Comparison of ENCODE assay signal across 12 cellular contexts in the genomic region with DNA sequence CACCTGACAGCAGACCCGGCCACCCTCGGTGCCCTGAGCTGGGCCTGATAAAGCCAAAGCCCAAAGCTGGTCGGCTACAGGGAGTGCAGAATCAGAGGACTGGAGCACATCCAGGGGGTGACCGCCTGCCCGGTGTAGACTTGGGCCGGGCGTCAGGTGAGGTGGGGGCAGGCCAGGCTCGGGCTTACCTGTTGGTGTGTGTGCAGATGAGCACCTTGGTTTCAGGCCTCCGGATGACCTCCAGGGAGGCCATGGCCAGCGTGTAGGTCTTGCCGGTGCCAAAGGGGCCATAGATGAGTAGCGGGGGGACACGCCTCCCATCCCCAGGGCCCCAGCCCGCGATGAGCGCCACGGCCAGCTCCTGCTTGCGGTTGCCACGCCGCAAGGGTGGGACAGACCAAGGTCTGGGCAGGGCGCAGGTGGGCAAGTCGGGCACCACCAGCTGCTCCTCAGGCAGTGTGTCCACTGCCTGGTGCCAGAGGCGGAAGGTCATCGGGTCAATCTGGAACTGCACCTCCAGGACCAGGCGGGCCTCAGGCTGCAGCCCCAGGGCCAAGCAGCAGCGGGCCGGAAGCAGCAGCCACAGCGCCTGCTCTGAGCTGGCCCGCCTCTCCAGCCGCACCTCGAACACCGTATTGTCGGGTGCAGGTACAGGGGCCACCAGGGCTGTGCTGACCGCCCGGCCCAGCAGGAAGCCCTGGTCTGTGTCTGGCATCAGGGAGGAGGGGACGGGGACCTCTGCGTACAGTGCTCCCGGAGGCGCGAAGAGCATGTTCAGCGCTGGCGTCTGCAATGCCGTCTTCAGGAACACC. TPM values are rescaled to one million over a fixed set of nuclear protein-coding genes. Genes with fewer than 3 reads are reported as not detected.
DNase-seq lines count a peak whose midpoint lies in the region; ATAC-seq lines count a peak whose summit lies in the region.
"Had no signal": no experiment of that assay in that cellular context is flagged by ENCODE, and none has a peak within 500 bp of the region (broad histone marks: within the 10 kb centered on the region; RNA-seq: fewer than 3 reads in every experiment).

No MANE protein-coding gene starts in this region.

- no peak overlapping the region for H3K27ac ChIP-seq in SJCRH30
- H3K27ac ChIP-seq: A549 had no signal

- peak; percentile 9 for ATAC-seq in HG02981 (IDR thresholded peaks at IDR 0.05; ENCODE audit: unreplicated experiment)
- peak; percentile 5 for ATAC-seq in stimulated activated naive CD8-positive, alpha-beta T cell treated with anti-CD3 and anti-CD28 coated beads, Interleukin-15, amount 100 ng/mL, for 72 hours
- ATAC-seq: A549 had no signal

- no peaks in the 10 kb centered on the region for H3K27me3 Mint-ChIP-seq in activated CD4-positive, alpha-beta T cell treated with anti-CD3 and anti-CD28 coated beads, Interleukin-2, amount 10 ng/mL, durations not matched to agents 7 days and 5 days
- peaks cover 3% of the 10 kb centered on the region for H3K27me3 Mint-ChIP-seq in activated T-helper 2 cell treated with anti-CD3 and anti-CD28 coated beads, Interferon-gamma antibody, Interleukin-2, Interleukin-4, amounts not matched to agents 10 μg/mL and 5 μg/mL and 100 μg/mL, durations not matched to agents 14 hours and 24 hours and 36 hours (ENCODE audit: low read depth)
- peaks cover 14% of the 10 kb centered on the region for H3K27me3 Mint-ChIP-seq in stimulated activated naive CD8-positive, alpha-beta T cell treated with anti-CD3 and anti-CD28 coated beads, Interleukin-15, amount 100 ng/mL, for 72 hours

- no peaks in the 10 kb centered on the region for H3K9me3 ChIP-seq in SJCRH30 (replicated peaks)
- H3K9me3 ChIP-seq: A549 had no signal

- H3K4me1 ChIP-seq in SJCRH30 = no peaks in the 10 kb centered on the region; the same call in 1 of the 2 replicates

- H3K36me3 ChIP-seq in SJCRH30 = no peaks in the 10 kb centered on the region

- POLR2A ChIA-PET in activated CD4-positive, alpha-beta T cell treated with anti-CD3 and anti-CD28 coated beads, Interleukin-2, amount 10 ng/mL, durations not matched to agents 7 days and 5 days (lab: Charles Lee) = no interaction called here

- H3K36me3 Mint-ChIP-seq in activated CD4-positive, alpha-beta T cell treated with anti-CD3 and anti-CD28 coated beads, Interleukin-2, amount 10 ng/mL, durations not matched to agents 7 days and 5 days (ENCODE audit: low read depth) = peaks cover 27% of the 10 kb centered on the region
- H3K36me3 Mint-ChIP-seq in activated T-helper 2 cell treated with anti-CD3 and anti-CD28 coated beads, Interferon-gamma antibody, Interleukin-2, Interleukin-4, amounts not matched to agents 10 μg/mL and 5 μg/mL and 100 μg/mL, durations not matched to agents 14 hours and 24 hours and 36 hours (ENCODE audit: low read depth) = peaks cover 2% of the 10 kb centered on the region

- H3K9me3 Mint-ChIP-seq in activated CD4-positive, alpha-beta T cell treated with anti-CD3 and anti-CD28 coated beads, Interleukin-2, amount 10 ng/mL, durations not matched to agents 7 days and 5 days = no peaks in the 10 kb centered on the region
- no peaks in the 10 kb centered on the region for H3K9me3 Mint-ChIP-seq in activated T-helper 2 cell treated with anti-CD3 and anti-CD28 coated beads, Interferon-gamma antibody, Interleukin-2, Interleukin-4, amounts not matched to agents 10 μg/mL and 5 μg/mL and 100 μg/mL, durations not matched to agents 14 hours and 24 hours and 36 hours
- no peaks in the 10 kb centered on the region for H3K9me3 Mint-ChIP-seq in stimulated activated naive CD8-positive, alpha-beta T cell treated with anti-CD3 and anti-CD28 coated beads, Interleukin-15, amount 100 ng/mL, for 72 hours

- no peak for DNase-seq in activated CD4-positive, alpha-beta T cell treated with anti-CD3 and anti-CD28 coated beads, Interleukin-2, amount 10 ng/mL, durations not matched to agents 7 days and 5 days
- no peak for DNase-seq in activated CD4-positive, alpha-beta T cell treated with anti-CD3 and anti-CD28 coated beads, Interleukin-2, amount 50 U/mL, for 1 hour
- DNase-seq in activated T-helper 2 cell treated with anti-CD3 and anti-CD28 coated beads, Interferon-gamma antibody, Interleukin-2, Interleukin-4, amounts not matched to agents 10 μg/mL and 5 μg/mL and 100 μg/mL, durations not matched to agents 14 hours and 24 hours and 36 hours (ENCODE audit: low spot score) = no peak
- no peak for DNase-seq in stimulated activated naive CD8-positive, alpha-beta T cell treated with anti-CD3 and anti-CD28 coated beads, Interleukin-15, amount 100 ng/mL, for 72 hours
- DNase-seq in T1000 (lab: John Stamatoyannopoulos, UW) (no peak), SJCRH30 (no peak), DMS153 treated with DMSO at 0.1 percent for 48 hours (lab: John Stamatoyannopoulos, UW; ENCODE audit: unreplicated experiment) (no peak)
- DNase-seq: NCI-H2029 treated with DMSO at 0.1 percent for 48 hours had no signal

- H3K4me3 ChIP-seq in SJCRH30 = no peak overlapping the region
- H3K4me3 ChIP-seq: A549 had no signal

- intact Hi-C loops in activated T-helper 2 cell treated with anti-CD3 and anti-CD28 coated beads, Interferon-gamma antibody, Interleukin-2, Interleukin-4, amounts not matched to agents 10 μg/mL and 5 μg/mL and 100 μg/mL, durations not matched to agents 14 hours and 24 hours and 36 hours (cut with micrococcal nuclease) = loop anchor here (2.0 to 5.0 kb wide), 2 partner anchors 16 to 69 kb away; no protein-coding TSS in a partner anchor

- CTCF ChIA-PET in activated CD4-positive, alpha-beta T cell treated with anti-CD3 and anti-CD28 coated beads, Interleukin-2, amount 10 ng/mL, durations not matched to agents 7 days and 5 days (lab: Charles Lee) = interaction anchor here (0.9 to 2.3 kb wide), 6 partner anchors 13 to 471 kb away, joined by 3 to 8 read pairs (median 4); partner anchors contain the start of genes PTK6, RTEL1 and SRMS

- peak overlapping the region; percentile 80 for H3K27ac Mint-ChIP-seq in activated CD4-positive, alpha-beta T cell treated with anti-CD3 and anti-CD28 coated beads, Interleukin-2, amount 10 ng/mL, durations not matched to agents 7 days and 5 days
- H3K27ac Mint-ChIP-seq in activated T-helper 2 cell treated with anti-CD3 and anti-CD28 coated beads, Interferon-gamma antibody, Interleukin-2, Interleukin-4, amounts not matched to agents 10 μg/mL and 5 μg/mL and 100 μg/mL, durations not matched to agents 14 hours and 24 hours and 36 hours = peak overlapping the region; percentile 17
- H3K27ac Mint-ChIP-seq in stimulated activated naive CD8-positive, alpha-beta T cell treated with anti-CD3 and anti-CD28 coated beads, Interleukin-15, amount 100 ng/mL, for 72 hours = no peak overlapping the region

- peaks cover 24% of the 10 kb centered on the region for H3K4me1 Mint-ChIP-seq in activated CD4-positive, alpha-beta T cell treated with anti-CD3 and anti-CD28 coated beads, Interleukin-2, amount 10 ng/mL, durations not matched to agents 7 days and 5 days
- H3K4me1 Mint-ChIP-seq in activated T-helper 2 cell treated with anti-CD3 and anti-CD28 coated beads, Interferon-gamma antibody, Interleukin-2, Interleukin-4, amounts not matched to agents 10 μg/mL and 5 μg/mL and 100 μg/mL, durations not matched to agents 14 hours and 24 hours and 36 hours (ENCODE audit: low read depth) = peaks cover 12% of the 10 kb centered on the region
- peaks cover 37% of the 10 kb centered on the region for H3K4me1 Mint-ChIP-seq in stimulated activated naive CD8-positive, alpha-beta T cell treated with anti-CD3 and anti-CD28 coated beads, Interleukin-15, amount 100 ng/mL, for 72 hours

- H3K4me3 Mint-ChIP-seq in activated CD4-positive, alpha-beta T cell treated with anti-CD3 and anti-CD28 coated beads, Interleukin-2, amount 10 ng/mL, durations not matched to agents 7 days and 5 days = peak overlapping the region; percentile 66
- peak overlapping the region; percentile 52 for H3K4me3 Mint-ChIP-seq in activated T-helper 2 cell treated with anti-CD3 and anti-CD28 coated beads, Interferon-gamma antibody, Interleukin-2, Interleukin-4, amounts not matched to agents 10 μg/mL and 5 μg/mL and 100 μg/mL, durations not matched to agents 14 hours and 24 hours and 36 hours (ENCODE audit: low read depth)
- peak overlapping the region; percentile 72 to 88 for H3K4me3 Mint-ChIP-seq in stimulated activated naive CD8-positive, alpha-beta T cell treated with anti-CD3 and anti-CD28 coated beads, Interleukin-15, amount 100 ng/mL, for 72 hours

- H3K27me3 ChIP-seq in SJCRH30 = peaks cover 6% of the 10 kb centered on the region; the same call in 1 of the 2 replicates

RNA-seq across cellular contexts. Expression of gene HELZ2, which starts 5.7 kb away (rescaled TPM):
- 100 to 1,000 TPM in 1 of 2 experiments, 10 to 100 TPM in 1; 95.5 to 107 TPM for total RNA-seq in activated CD4-positive, alpha-beta T cell treated with anti-CD3 and anti-CD28 coated beads, Interleukin-2, amount 10 ng/mL, durations not matched to agents 7 days and 5 days
- 10.3 and 11.5 TPM in 2 replicates for total RNA-seq in activated T-helper 2 cell treated with anti-CD3 and anti-CD28 coated beads, Interferon-gamma antibody, Interleukin-2, Interleukin-4, amounts not matched to agents 10 μg/mL and 5 μg/mL and 100 μg/mL, durations not matched to agents 14 hours and 24 hours and 36 hours
- total RNA-seq in SJCRH30 (2014; rRNA removed; shearing (Covaris generic)) = 4.6 and 5.7 TPM in 2 replicates

RNA-seq across cellular contexts. Expression of gene FNDC11, which starts 14.4 kb away (rescaled TPM):
- total RNA-seq in activated CD4-positive, alpha-beta T cell treated with anti-CD3 and anti-CD28 coated beads, Interleukin-2, amount 10 ng/mL, durations not matched to agents 7 days and 5 days = under 1 TPM; 0.15 to 0.57 TPM
- 0.18 and 0.27 TPM in 2 replicates for total RNA-seq in activated T-helper 2 cell treated with anti-CD3 and anti-CD28 coated beads, Interferon-gamma antibody, Interleukin-2, Interleukin-4, amounts not matched to agents 10 μg/mL and 5 μg/mL and 100 μg/mL, durations not matched to agents 14 hours and 24 hours and 36 hours
- 0.02 and 0.20 TPM in 2 replicates for total RNA-seq in SJCRH30 (2014; rRNA removed; shearing (Covaris generic))

RNA-seq across cellular contexts. Expression of gene SRMS, which starts 20.8 kb away (rescaled TPM):
- total RNA-seq in activated CD4-positive, alpha-beta T cell treated with anti-CD3 and anti-CD28 coated beads, Interleukin-2, amount 10 ng/mL, durations not matched to agents 7 days and 5 days = not detected
- not detected in 2 replicates for total RNA-seq in activated T-helper 2 cell treated with anti-CD3 and anti-CD28 coated beads, Interferon-gamma antibody, Interleukin-2, Interleukin-4, amounts not matched to agents 10 μg/mL and 5 μg/mL and 100 μg/mL, durations not matched to agents 14 hours and 24 hours and 36 hours
- not detected in 2 replicates for total RNA-seq in SJCRH30 (2014; rRNA removed; shearing (Covaris generic))
- total RNA-seq: kidney epithelial cell, right cardiac atrium had no signal

RNA-seq across cellular contexts. Expression of gene PTK6, which starts 31.2 kb away (rescaled TPM):
- under 1 TPM; 0.71 to 0.74 TPM for total RNA-seq in activated CD4-positive, alpha-beta T cell treated with anti-CD3 and anti-CD28 coated beads, Interleukin-2, amount 10 ng/mL, durations not matched to agents 7 days and 5 days
- total RNA-seq in activated T-helper 2 cell treated with anti-CD3 and anti-CD28 coated beads, Interferon-gamma antibody, Interleukin-2, Interleukin-4, amounts not matched to agents 10 μg/mL and 5 μg/mL and 100 μg/mL, durations not matched to agents 14 hours and 24 hours and 36 hours = 0.32 and 0.46 TPM in 2 replicates
- 1.4 TPM in 2 replicates for total RNA-seq in SJCRH30 (2014; rRNA removed; shearing (Covaris generic))

RNA-seq across cellular contexts. Expression of gene PPDPF, which starts 47.8 kb away (rescaled TPM):
- total RNA-seq in activated CD4-positive, alpha-beta T cell treated with anti-CD3 and anti-CD28 coated beads, Interleukin-2, amount 10 ng/mL, durations not matched to agents 7 days and 5 days = 100 to 1,000 TPM; 167 to 193 TPM
- 135 and 143 TPM in 2 replicates for total RNA-seq in activated T-helper 2 cell treated with anti-CD3 and anti-CD28 coated beads, Interferon-gamma antibody, Interleukin-2, Interleukin-4, amounts not matched to agents 10 μg/mL and 5 μg/mL and 100 μg/mL, durations not matched to agents 14 hours and 24 hours and 36 hours
- total RNA-seq in SJCRH30 (2014; rRNA removed; shearing (Covaris generic)) = 149 and 171 TPM in 2 replicates

Comparison
In these comparisons a context has a peak if more than half of its experiments do, and no peak if none do; other contexts are left out.
1. H3K27ac Mint-ChIP-seq: peak in activated CD4-positive, alpha-beta T cell treated with anti-CD3 and anti-CD28 coated beads, Interleukin-2, amount 10 ng/mL, durations not matched to agents 7 days and 5 days (single experiment) and activated T-helper 2 cell treated with anti-CD3 and anti-CD28 coated beads, Interferon-gamma antibody, Interleukin-2, Interleukin-4, amounts not matched to agents 10 μg/mL and 5 μg/mL and 100 μg/mL, durations not matched to agents 14 hours and 24 hours and 36 hours (single experiment); none in stimulated activated naive CD8-positive, alpha-beta T cell treated with anti-CD3 and anti-CD28 coated beads, Interleukin-15, amount 100 ng/mL, for 72 hours (0 of 2).
2. Peak in every context shown above with its lines, with median percentiles within 50 percentile points of each other: H3K4me3 Mint-ChIP-seq.